ENCODE assay signal across 15 cellular contexts in genomic region chr20:11035211-11035610, GRCh38.
"Had no signal": no experiment of that assay in that cellular context is flagged by ENCODE, and none has a peak within 500 bp of the region (broad histone marks: within the 10 kb centered on the region; RNA-seq: fewer than 3 reads in every experiment).

No MANE protein-coding gene starts in this region.

- H3K9ac ChIP-seq: neural progenitor cell had no signal

- H3K27ac ChIP-seq: gastroesophageal sphincter, heart left ventricle, neural progenitor cell, psoas muscle, right lobe of liver had no signal

- H3K27me3 ChIP-seq: gastroesophageal sphincter, heart left ventricle, neural progenitor cell, right lobe of liver had no signal

- H3K4me3 ChIP-seq: gastroesophageal sphincter, heart left ventricle, mucosa of descending colon, neural progenitor cell, psoas muscle, right lobe of liver had no signal

- H3K9me3 ChIP-seq: gastroesophageal sphincter, mucosa of descending colon, psoas muscle, right lobe of liver had no signal

- DNase-seq: activated CD4-positive, alpha-beta T cell treated with anti-CD3 and anti-CD28 coated beads, Interleukin-2, amount 10 ng/mL, durations not matched to agents 24 days and 14 days; activated CD8-positive, alpha-beta T cell treated with anti-CD3 and anti-CD28 coated beads for 36 hours; activated naive CD4-positive, alpha-beta T cell treated with anti-CD3 and anti-CD28 coated beads for 36 hours; activated T-cell treated with anti-CD3 and anti-CD28 coated beads, Interleukin-2, amount 50 U/mL, for 24 hours; heart left ventricle; mesenchymal stem cell; mucosa of descending colon; naive B cell; psoas muscle; right lobe of liver; stimulated activated CD4-positive, alpha-beta T cell treated with anti-CD3 and anti-CD28 coated beads, Interleukin-4, amount 100 ng/mL, for 4 hours; stimulated activated naive B cell treated with anti-CD40 and anti-IgM and Interleukin-4, amounts not matched to agents 10 μg/mL and 1 μg/mL and 100 μg/mL, for 72 hours; T-helper 1 cell had no signal

- H3K4me1 ChIP-seq: gastroesophageal sphincter, heart left ventricle, neural progenitor cell, psoas muscle, right lobe of liver had no signal

- ATAC-seq: activated CD8-positive, alpha-beta T cell treated with anti-CD3 and anti-CD28 coated beads for 36 hours; gastroesophageal sphincter; heart left ventricle; mucosa of descending colon; psoas muscle; right lobe of liver; stimulated activated naive B cell treated with anti-CD40 and anti-IgM and Interleukin-4, amounts not matched to agents 10 μg/mL and 1 μg/mL and 100 μg/mL, for 72 hours had no signal

- H3K36me3 ChIP-seq: gastroesophageal sphincter, heart left ventricle, neural progenitor cell, right lobe of liver had no signal
